In the genomic region with DNA sequence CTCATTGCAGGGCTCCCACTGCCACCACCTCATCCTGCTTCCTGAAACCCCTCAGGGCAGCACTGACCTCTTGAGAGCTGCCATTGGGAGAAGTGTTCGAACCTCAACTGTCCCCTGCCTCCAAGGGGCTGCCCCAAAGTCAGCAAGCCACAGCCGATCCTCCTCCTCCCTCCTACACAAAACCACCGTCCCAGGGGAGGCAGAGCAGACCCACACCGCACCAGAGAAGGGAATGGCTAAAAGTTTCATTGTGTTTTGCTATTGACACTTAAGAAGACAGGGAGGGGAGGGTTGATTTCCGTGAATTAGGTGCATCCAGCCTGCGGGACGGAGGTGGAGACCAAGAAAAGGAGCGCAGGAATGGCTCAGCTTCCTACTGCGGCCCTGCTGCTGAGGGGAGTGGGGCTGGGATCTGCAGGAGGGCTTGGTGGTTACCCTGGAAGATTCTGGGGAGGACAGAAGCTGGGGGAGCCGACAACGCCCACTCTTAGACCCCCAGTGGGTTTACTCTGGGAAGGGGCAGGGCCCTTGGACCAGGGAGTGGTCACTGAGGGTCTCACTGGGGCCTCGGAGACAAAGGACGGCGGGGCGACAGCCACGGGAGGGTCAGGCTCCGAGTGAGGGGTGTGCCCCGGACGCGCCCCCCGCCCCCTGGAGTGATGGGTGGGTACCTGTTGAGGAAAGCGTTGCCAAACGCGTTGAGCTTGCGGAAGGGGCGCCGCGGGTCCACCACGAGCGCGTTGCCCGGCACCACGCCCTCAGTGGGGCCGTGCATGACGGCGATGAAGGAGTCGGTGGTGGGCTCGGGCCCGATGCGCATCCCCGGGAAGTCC, we compare ENCODE assay signal across 8 cellular contexts.
DNase-seq lines count a peak whose midpoint lies in the region; ATAC-seq and TF ChIP-seq lines count a peak whose summit lies in the region.

No MANE protein-coding gene starts in this region.

- peaks cover 4% of the 10 kb centered on the region for H3K4me1 ChIP-seq in iPS-15b (ENCODE audit: control insufficient read depth, insufficient read depth, low read length)

- H3K36me3 ChIP-seq in iPS-15b (ENCODE audit: control insufficient read depth, insufficient read depth, low read length): peaks cover 4% of the 10 kb centered on the region

- H3K27ac Mint-ChIP-seq in activated naive CD4-positive, alpha-beta T cell treated with anti-CD3 and anti-CD28 coated beads, Interleukin-2, amount 10 ng/mL, durations not matched to agents 7 days and 5 days: peak overlapping the region; percentile 84

- H3K27me3 Mint-ChIP-seq in activated naive CD4-positive, alpha-beta T cell treated with anti-CD3 and anti-CD28 coated beads, Interleukin-2, amount 10 ng/mL, durations not matched to agents 7 days and 5 days: no peaks in the 10 kb centered on the region

- H3K4me1 Mint-ChIP-seq in activated naive CD4-positive, alpha-beta T cell treated with anti-CD3 and anti-CD28 coated beads, Interleukin-2, amount 10 ng/mL, durations not matched to agents 7 days and 5 days: peaks cover 65% of the 10 kb centered on the region

- H3K4me3 ChIP-seq in GM12865 (ENCODE audit: low read depth, low read length) (peak overlapping the region; percentile 86), iPS-15b (ENCODE audit: low read depth, low read length) (peak overlapping the region; percentile 98)

- ATAC-seq in HG02981 (IDR thresholded peaks at IDR 0.05; ENCODE audit: unreplicated experiment): peak; percentile 1

- no peaks in the 10 kb centered on the region for H3K9me3 Mint-ChIP-seq in activated naive CD4-positive, alpha-beta T cell treated with anti-CD3 and anti-CD28 coated beads, Interleukin-2, amount 10 ng/mL, durations not matched to agents 7 days and 5 days

- no peaks in the 10 kb centered on the region for H3K27me3 ChIP-seq in iPS-15b (ENCODE audit: control insufficient read depth, insufficient read depth, low read length)

- peak overlapping the region; percentile 85 for H3K9ac ChIP-seq in iPS-15b (ENCODE audit: low read depth, low read length)

- TF ChIP-seq CTCF in GM12865 (IDR thresholded peaks at IDR 0.05; ENCODE audit: insufficient read depth, low read depth, low read length, missing control alignments): no peak

- DNase-seq in GM12865 (ENCODE audit: low read depth) (peak; percentile 65), DMS153 (lab: John Stamatoyannopoulos, UW) (no peak), NCI-H1105 (lab: John Stamatoyannopoulos, UW) (no peak), NCI-H446 treated with DMSO at 0.1 percent for 48 hours (lab: John Stamatoyannopoulos, UW) (no peak)
- DNase-seq in activated naive CD4-positive, alpha-beta T cell treated with anti-CD3 and anti-CD28 coated beads, Interleukin-2, amount 10 ng/mL, durations not matched to agents 7 days and 5 days: peak; percentile 65
- peak in 4 of 6 experiments; percentile 20 to 52 (median 52) for DNase-seq in stimulated activated naive CD4-positive, alpha-beta T cell (lab: John Stamatoyannopoulos, UW)

- H3K9me3 ChIP-seq in iPS-15b (ENCODE audit: control insufficient read depth, insufficient read depth, low read length): no peaks in the 10 kb centered on the region

- H3K4me3 Mint-ChIP-seq in activated naive CD4-positive, alpha-beta T cell treated with anti-CD3 and anti-CD28 coated beads, Interleukin-2, amount 10 ng/mL, durations not matched to agents 7 days and 5 days: peak overlapping the region; percentile 99

- peaks cover 44% of the 10 kb centered on the region for H3K36me3 Mint-ChIP-seq in activated naive CD4-positive, alpha-beta T cell treated with anti-CD3 and anti-CD28 coated beads, Interleukin-2, amount 10 ng/mL, durations not matched to agents 7 days and 5 days

- CTCF ChIA-PET in activated naive CD4-positive, alpha-beta T cell treated with anti-CD3 and anti-CD28 coated beads, Interleukin-2, amount 10 ng/mL, durations not matched to agents 7 days and 5 days (lab: Charles Lee): interaction anchor here (1.1 to 31.5 kb wide), 4 partner anchors 10 to 28 kb away, joined by 5 to 592 read pairs (median 75); a partner anchor contains a TSS

Comparison
In these comparisons a context has a peak if more than half of its experiments do, and no peak if none do; other contexts are left out.
1. DNase-seq: peak in GM12865 (single experiment), activated naive CD4-positive, alpha-beta T cell treated with anti-CD3 and anti-CD28 coated beads, Interleukin-2, amount 10 ng/mL, durations not matched to agents 7 days and 5 days (single experiment) and stimulated activated naive CD4-positive, alpha-beta T cell (4 of 6); none in DMS153 (single experiment), NCI-H1105 (single experiment) and NCI-H446 treated with DMSO at 0.1 percent for 48 hours (single experiment).